Comparison of ENCODE assay signal across 14 cellular contexts in genomic region chr11:33531743-33532181, GRCh38.
DNase-seq lines count a peak whose midpoint lies in the region; ATAC-seq, FAIRE-seq and TF ChIP-seq lines count a peak whose summit lies in the region.
"Had no signal": no experiment of that assay in that cellular context is flagged by ENCODE, and none has a peak within 500 bp of the region (broad histone marks: within the 10 kb centered on the region; RNA-seq: fewer than 3 reads in every experiment).

No MANE protein-coding gene starts in this region.

- H3K4me3 ChIP-seq in BJ (ENCODE audit: low read depth, low read length) (no peak overlapping the region), IMR-90 (ENCODE audit: insufficient read depth, low read depth, low read length) (no peak overlapping the region), bronchial epithelial cell (ENCODE audit: low read depth, low read length) (no peak overlapping the region), pancreas (no peak overlapping the region), left ventricle myocardium inferior (no peak overlapping the region)
- H3K4me3 ChIP-seq: dorsolateral prefrontal cortex had no signal

- H3K9ac ChIP-seq in IMR-90 (ENCODE audit: low read depth, low read length), result no peak overlapping the region

- H3K79me1 ChIP-seq in IMR-90 (ENCODE audit: low read depth in 1 of 2, low read length in 2 of 2), result peaks cover 0 to 30% of the 10 kb centered on the region in 2 experiments; a peak in 2 of 4 replicates

- POLR2A ChIA-PET in BJ (lab: Charles Lee), result no interaction called here
- POLR2A ChIA-PET in IMR-90 (lab: Charles Lee; ENCODE audit: unreplicated experiment), result no interaction called here

- H3K27me3 ChIP-seq in BJ (ENCODE audit: control insufficient read depth, insufficient read depth, low read length) (no peaks in the 10 kb centered on the region), IMR-90 (ENCODE audit: control insufficient read depth, insufficient read depth, low read length) (no peaks in the 10 kb centered on the region), bronchial epithelial cell (ENCODE audit: control insufficient read depth, insufficient read depth, low read length) (no peaks in the 10 kb centered on the region), pancreas (no peaks in the 10 kb centered on the region), left ventricle myocardium inferior (ENCODE audit: low read depth) (peaks cover 6% of the 10 kb centered on the region)
- H3K27me3 ChIP-seq: dorsolateral prefrontal cortex had no signal

- H2BK5ac ChIP-seq in IMR-90 (ENCODE audit: low read depth, low read length, poor library complexity, severe bottlenecking), result no peak overlapping the region

- ATAC-seq in IMR-90 (ENCODE audit: low read depth), result peak; percentile 76
- ATAC-seq in pancreas, result peak in 3 of 4 donors; percentile 30 to 74 (median 72)
- ATAC-seq in HG03159 (IDR thresholded peaks at IDR 0.05; ENCODE audit: unreplicated experiment), result no peak
- no peak for ATAC-seq in HG03039 (IDR thresholded peaks at IDR 0.05; ENCODE audit: unreplicated experiment)
- ATAC-seq: activated T-cell treated with anti-CD3 and anti-CD28 coated beads, Interleukin-2, amount 50 U/mL, for 72 hours had no signal

- no peak overlapping the region for H4K5ac ChIP-seq in IMR-90 (ENCODE audit: low read depth, low read length)

- BruUV-seq in IMR-90 (replicated peaks; lab: Mats Ljungman, UMichigan), result no TSS peak

- FAIRE-seq in bronchial epithelial cell (lab: Jason Lieb, UNC), result peak; percentile 13
- FAIRE-seq in pancreas (lab: Jason Lieb, UNC), result no peak

- no peak overlapping the region for H2BK20ac ChIP-seq in IMR-90 (ENCODE audit: low read depth, low read length)

- intact Hi-C loops in IMR-90 (cut with micrococcal nuclease), result loop anchor here (5.0 kb wide), 2 partner anchors 79 to 149 kb away; no protein-coding TSS in a partner anchor
- intact Hi-C loops in pancreas (cut with DNase I), result no loop called here
- intact Hi-C loops in left ventricle myocardium inferior (cut with micrococcal nuclease), result no loop called here

- peaks cover 12% of the 10 kb centered on the region for H3K9me1 ChIP-seq in IMR-90 (ENCODE audit: insufficient read depth, low read length)

- TF ChIP-seq RAD21 in IMR-90 (IDR thresholded peaks at IDR 0.05; ENCODE audit: low read length), result no peak

- H2AFZ ChIP-seq in IMR-90 (replicated peaks; ENCODE audit: low read length, poor library complexity), result peak overlapping the region; percentile 84

- no peak overlapping the region for H3K4me2 ChIP-seq in IMR-90 (ENCODE audit: low read depth, low read length)

- H4K8ac ChIP-seq in IMR-90 (ENCODE audit: low read depth in 2 of 2, low read length in 2 of 2), result no peak overlapping the region; a peak in 1 of 4 replicates

- no peak overlapping the region; the same call in 1 of the 2 replicates for H3K4ac ChIP-seq in IMR-90 (ENCODE audit: low read depth, low read length)

- H4K91ac ChIP-seq in IMR-90 (ENCODE audit: insufficient read depth, low read depth, low read length), result no peak overlapping the region

- no peaks in the 10 kb centered on the region for H4K20me1 ChIP-seq in IMR-90 (ENCODE audit: insufficient read depth, low read length)

- TF ChIP-seq POLR2A in IMR-90 (IDR thresholded peaks at IDR 0.05; ENCODE audit: low read depth, low read length), result no peak

- no peak overlapping the region; the same call in 1 of the 2 replicates for H3K14ac ChIP-seq in IMR-90 (replicated peaks; ENCODE audit: low read depth, low read length)

- H3K23ac ChIP-seq in IMR-90 (ENCODE audit: low read depth, low read length), result no peak overlapping the region

- no peak overlapping the region for H3K56ac ChIP-seq in IMR-90 (ENCODE audit: extremely low read depth, insufficient read depth, low read length)

- CTCF ChIA-PET in BJ (lab: Yijun Ruan, JAX), result interaction anchor here (0.9 to 2.7 kb wide), 5 partner anchors 10 to 157 kb away, joined by 3 to 17 read pairs (median 3); no protein-coding TSS in a partner anchor
- CTCF ChIA-PET in IMR-90 (lab: Yijun Ruan, JAX), result interaction anchor here (1.2 kb wide), 1 partner anchor 12 kb away, joined by 3 read pairs; no protein-coding TSS in a partner anchor

- no peak overlapping the region; the same call in none of the 2 replicates for H2BK120ac ChIP-seq in IMR-90 (ENCODE audit: low read depth, low read length)

- no peak overlapping the region for H2AK5ac ChIP-seq in IMR-90 (ENCODE audit: low read depth, low read length)

- DNase-seq in BJ (ENCODE audit: low read depth), result peak; percentile 56
- peak; percentile 80 for DNase-seq in IMR-90
- DNase-seq in bronchial epithelial cell (ENCODE audit: low read depth), result no peak
- peak in 1 of 6 donors; percentile 26 for DNase-seq in pancreas
- DNase-seq in NCI-H187 treated with DMSO at 0.1 percent for 48 hours (lab: John Stamatoyannopoulos, UW), result no peak
- DNase-seq in left ventricle myocardium inferior, result no peak
- DNase-seq: activated T-cell treated with anti-CD3 and anti-CD28 coated beads, Interleukin-2, amount 50 U/mL, for 72 hours; CD4-positive, CD25-positive, alpha-beta regulatory T cell; dorsolateral prefrontal cortex; NCI-H187; NCI-H748 treated with DMSO at 0.1 percent for 48 hours; stimulated activated CD4-positive, alpha-beta T cell treated with anti-CD3 and anti-CD28 coated beads, Interleukin-2, amount 100 ng/mL, for 24 hours had no signal

- in situ Hi-C loops in IMR-90 (cut with MboI; ENCODE audit: low sequenced_read_pairs), result no loop called here

- no peak overlapping the region for H3K18ac ChIP-seq in IMR-90 (ENCODE audit: low read depth, low read length)

- dilution Hi-C loops in IMR-90 (cut with HindIII; ENCODE audit: low sequenced_read_pairs, unreplicated experiment), result no loop called here

- H3K4me1 ChIP-seq in IMR-90 (ENCODE audit: control insufficient read depth, insufficient read depth, low read length) (peaks cover 4% of the 10 kb centered on the region), pancreas (no peaks in the 10 kb centered on the region), left ventricle myocardium inferior (no peaks in the 10 kb centered on the region)

- H2BK15ac ChIP-seq in IMR-90 (ENCODE audit: low read depth, low read length), result no peak overlapping the region; the same call in 2 of the 3 replicates

- TF ChIP-seq CTCF in BJ (IDR thresholded peaks at IDR 0.05; ENCODE audit: insufficient read depth, low read depth, low read length), result no peak
- no peak for TF ChIP-seq CTCF in IMR-90 (conservative IDR thresholded peaks at IDR 0.05; ENCODE audit: low read depth, low read length)
- no peak for TF ChIP-seq CTCF in bronchial epithelial cell (IDR thresholded peaks at IDR 0.05; ENCODE audit: insufficient read depth, low read length, severe bottlenecking)
- no peak for TF ChIP-seq CTCF in pancreas (IDR thresholded peaks at IDR 0.05)
- TF ChIP-seq CTCF in left ventricle myocardium inferior (IDR thresholded peaks at IDR 0.05; ENCODE audit: borderline replicate concordance), result no peak

- H3K36me3 ChIP-seq in BJ (ENCODE audit: control insufficient read depth, insufficient read depth, low read length), result no peaks in the 10 kb centered on the region
- H3K36me3 ChIP-seq in IMR-90 (ENCODE audit: control insufficient read depth, insufficient read depth, low read length), result no peaks in the 10 kb centered on the region
- H3K36me3 ChIP-seq in bronchial epithelial cell (ENCODE audit: control insufficient read depth, insufficient read depth, low read length), result no peaks in the 10 kb centered on the region
- no peaks in the 10 kb centered on the region for H3K36me3 ChIP-seq in pancreas
- no peaks in the 10 kb centered on the region for H3K36me3 ChIP-seq in left ventricle myocardium inferior

- no peak overlapping the region for H3K27ac ChIP-seq in IMR-90 (ENCODE audit: insufficient read depth, low read length)
- H3K27ac ChIP-seq in pancreas, result no peak overlapping the region
- H3K27ac ChIP-seq in left ventricle myocardium inferior (replicated peaks), result no peak overlapping the region
- H3K27ac ChIP-seq: dorsolateral prefrontal cortex had no signal

- H3K9me3 ChIP-seq in IMR-90 (ENCODE audit: control insufficient read depth, insufficient read depth, low read length), result peaks cover 5% of the 10 kb centered on the region
- H3K9me3 ChIP-seq in pancreas, result no peaks in the 10 kb centered on the region
- peaks cover 28% of the 10 kb centered on the region for H3K9me3 ChIP-seq in left ventricle myocardium inferior (replicated peaks)

- H2AK9ac ChIP-seq in IMR-90 (replicated peaks; ENCODE audit: low read depth, low read length, poor library complexity), result no peak overlapping the region

- 12% methylated on average over 3 of the region's 8 CpGs; no CpG with 5 or more reads in 1 of the 2 experiments for WGBS in IMR-90 (ENCODE audit: extremely low coverage in 2 of 2, insufficient read length in 1 of 2), 2 experiments
- WGBS in pancreas, 2 donors, result 50 to 65% methylated on average over 8 of the region's 8 CpGs

TF ChIP-seq in IMR-90, 13 proteins besides CTCF, POLR2A, EP300 and RAD21:
- no peak for TF ChIP-seq FOS (IDR thresholded peaks at IDR 0.05; ENCODE audit: low read depth, low read length)
- peak; percentile 26 for TF ChIP-seq RCOR1 (IDR thresholded peaks at IDR 0.05; ENCODE audit: insufficient replicate concordance, low read length)
- TF ChIP-seq, protein P1, sequence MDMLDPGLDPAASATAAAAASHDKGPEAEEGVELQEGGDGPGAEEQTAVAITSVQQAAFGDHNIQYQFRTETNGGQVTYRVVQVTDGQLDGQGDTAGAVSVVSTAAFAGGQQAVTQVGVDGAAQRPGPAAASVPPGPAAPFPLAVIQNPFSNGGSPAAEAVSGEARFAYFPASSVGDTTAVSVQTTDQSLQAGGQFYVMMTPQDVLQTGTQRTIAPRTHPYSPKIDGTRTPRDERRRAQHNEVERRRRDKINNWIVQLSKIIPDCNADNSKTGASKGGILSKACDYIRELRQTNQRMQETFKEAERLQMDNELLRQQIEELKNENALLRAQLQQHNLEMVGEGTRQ (IDR thresholded peaks at IDR 0.05; ENCODE audit: low read depth, low read length), result peak; percentile 87
- TF ChIP-seq NFE2L2 (IDR thresholded peaks at IDR 0.05; ENCODE audit: low read depth, low read length), result no peak
- TF ChIP-seq ELK1 (IDR thresholded peaks at IDR 0.05; ENCODE audit: borderline replicate concordance, low read depth, low read length), result no peak
- 0 out of 2 replicates have a peak, but pooled peaks have one; percentile 38 for TF ChIP-seq MXI1 (IDR thresholded peaks at IDR 0.05; ENCODE audit: borderline replicate concordance, low read depth, low read length)

Comparison
In these comparisons a context has a peak if more than half of its experiments do, and no peak if none do; other contexts are left out.
1. DNase-seq: peak in BJ (single experiment) and IMR-90 (single experiment); none in bronchial epithelial cell (single experiment), NCI-H187 treated with DMSO at 0.1 percent for 48 hours (single experiment) and left ventricle myocardium inferior (single experiment).
2. ATAC-seq: peak in IMR-90 (single experiment) and pancreas (3 of 4); none in HG03159 (single experiment) and HG03039 (single experiment).